In genomic region chr13:63094717-63095116, GRCh38 we compare ENCODE assay signal across 30 cellular contexts.
"Had no signal": no experiment of that assay in that cellular context is flagged by ENCODE, and none has a peak within 500 bp of the region (broad histone marks: within the 10 kb centered on the region; RNA-seq: fewer than 3 reads in every experiment).

No MANE protein-coding gene starts in this region.

- H3K9me3 ChIP-seq: ovary, psoas muscle, right lobe of liver, sigmoid colon, suprapubic skin, testis, tibial artery, transverse colon, upper lobe of right lung, uterus had no signal

- H3K4me3 ChIP-seq: ovary, psoas muscle, right lobe of liver, sigmoid colon, suprapubic skin, testis, tibial artery, transverse colon, upper lobe of right lung, uterus had no signal

- H3K27ac ChIP-seq: ovary, parathyroid adenoma, psoas muscle, right lobe of liver, sigmoid colon, suprapubic skin, testis, tibial artery, transverse colon, upper lobe of right lung, uterus had no signal

- H3K27ac Mint-ChIP-seq: naive thymus-derived CD4-positive, alpha-beta T cell; natural killer cell; nephron; progenitor cell of endocrine pancreas; stimulated activated memory B cell treated with anti-CD40 and anti-IgM and Interleukin-4, amounts not matched to agents 10 μg/mL and 1 μg/mL and 100 μg/mL, for 72 hours; stimulated activated naive CD8-positive, alpha-beta T cell treated with anti-CD3 and anti-CD28 coated beads, Interleukin-15, amount 100 ng/mL, for 72 hours; type B pancreatic cell had no signal

- ATAC-seq: naive thymus-derived CD4-positive, alpha-beta T cell; natural killer cell; psoas muscle; right cardiac atrium; right lobe of liver; stimulated activated memory B cell treated with anti-CD40 and anti-IgM and Interleukin-4, amounts not matched to agents 10 μg/mL and 1 μg/mL and 100 μg/mL, for 72 hours; stimulated activated naive CD8-positive, alpha-beta T cell treated with anti-CD3 and anti-CD28 coated beads, Interleukin-15, amount 100 ng/mL, for 72 hours; stimulated activated naive CD8-positive, alpha-beta T cell treated with anti-CD3 and anti-CD28 coated beads, Interleukin-15, Interleukin-2, amounts not matched to agents 100 U/mL and 50 U/mL, for 24 hours; upper lobe of right lung had no signal

- H3K27me3 Mint-ChIP-seq: naive thymus-derived CD4-positive, alpha-beta T cell; progenitor cell of endocrine pancreas; stimulated activated memory B cell treated with anti-CD40 and anti-IgM and Interleukin-4, amounts not matched to agents 10 μg/mL and 1 μg/mL and 100 μg/mL, for 72 hours; stimulated activated naive CD8-positive, alpha-beta T cell treated with anti-CD3 and anti-CD28 coated beads, Interleukin-15, amount 100 ng/mL, for 72 hours; type B pancreatic cell had no signal

- H3K9ac ChIP-seq: parathyroid adenoma had no signal

- H3K4me1 Mint-ChIP-seq: naive thymus-derived CD4-positive, alpha-beta T cell; natural killer cell; nephron; stimulated activated memory B cell treated with anti-CD40 and anti-IgM and Interleukin-4, amounts not matched to agents 10 μg/mL and 1 μg/mL and 100 μg/mL, for 72 hours; stimulated activated naive CD8-positive, alpha-beta T cell treated with anti-CD3 and anti-CD28 coated beads, Interleukin-15, amount 100 ng/mL, for 72 hours had no signal

- H3K36me3 ChIP-seq: ovary, right lobe of liver, sigmoid colon, suprapubic skin, tibial artery, transverse colon, upper lobe of right lung, uterus had no signal

- H2AFZ ChIP-seq: parathyroid adenoma had no signal

- H3K4me3 Mint-ChIP-seq: naive thymus-derived CD4-positive, alpha-beta T cell; natural killer cell; nephron; stimulated activated memory B cell treated with anti-CD40 and anti-IgM and Interleukin-4, amounts not matched to agents 10 μg/mL and 1 μg/mL and 100 μg/mL, for 72 hours; stimulated activated naive CD8-positive, alpha-beta T cell treated with anti-CD3 and anti-CD28 coated beads, Interleukin-15, amount 100 ng/mL, for 72 hours; type B pancreatic cell had no signal

- DNase-seq: naive thymus-derived CD4-positive, alpha-beta T cell; natural killer cell; occipital lobe; ovary; posterior cingulate gyrus; psoas muscle; right cardiac atrium; right lobe of liver; sigmoid colon; small intestine; stimulated activated CD4-positive, alpha-beta T cell treated with anti-CD3 and anti-CD28 coated beads, Interleukin-15, amount 100 ng/mL, for 24 hours; stimulated activated CD4-positive, alpha-beta T cell treated with anti-CD3 and anti-CD28 coated beads, Interleukin-2, amount 100 ng/mL, for 24 hours; stimulated activated CD4-positive, alpha-beta T cell treated with anti-CD3 and anti-CD28 coated beads, Interleukin-2, amount 100 ng/mL, for 48 hours; stimulated activated CD4-positive, alpha-beta T cell treated with anti-CD3 and anti-CD28 coated beads, Interleukin-4, amount 100 ng/mL, for 4 hours; stimulated activated CD8-positive, alpha-beta memory T cell treated with anti-CD3 and anti-CD28 coated beads, Interleukin-4, amount 100 ng/mL, for 48 hours; stimulated activated naive CD4-positive, alpha-beta T cell; stimulated activated naive CD8-positive, alpha-beta T cell treated with anti-CD3 and anti-CD28 coated beads, Interleukin-15, amount 100 ng/mL, for 72 hours; stimulated activated naive CD8-positive, alpha-beta T cell treated with anti-CD3 and anti-CD28 coated beads, Interleukin-15, Interleukin-2, amounts not matched to agents 100 U/mL and 50 U/mL, for 24 hours; substantia nigra; testis; tibial artery; transverse colon; upper lobe of right lung; uterus had no signal

- H3K27me3 ChIP-seq: ovary, right lobe of liver, sigmoid colon, suprapubic skin, testis, tibial artery, transverse colon, upper lobe of right lung, uterus had no signal

- H3K79me2 ChIP-seq: parathyroid adenoma had no signal

- H3K36me3 Mint-ChIP-seq: naive thymus-derived CD4-positive, alpha-beta T cell; natural killer cell; stimulated activated memory B cell treated with anti-CD40 and anti-IgM and Interleukin-4, amounts not matched to agents 10 μg/mL and 1 μg/mL and 100 μg/mL, for 72 hours; type B pancreatic cell had no signal

- H3K4me1 ChIP-seq: parathyroid adenoma, psoas muscle, right lobe of liver, sigmoid colon, suprapubic skin, testis, tibial artery, transverse colon, upper lobe of right lung, uterus had no signal
